Comparison of ENCODE assay signal across 19 cellular contexts in genomic region chr10:1127629-1128028, GRCh38.
"Had no signal": no experiment of that assay in that cellular context is flagged by ENCODE, and none has a peak within 500 bp of the region (broad histone marks: within the 10 kb centered on the region; RNA-seq: fewer than 3 reads in every experiment).

No MANE protein-coding gene starts in this region.

- H3K27me3 Mint-ChIP-seq: naive thymus-derived CD4-positive, alpha-beta T cell; stimulated activated naive B cell treated with anti-CD40 and anti-IgM and Interleukin-4, amounts not matched to agents 10 μg/mL and 1 μg/mL and 100 μg/mL, for 72 hours; stimulated activated naive CD8-positive, alpha-beta T cell treated with anti-CD3 and anti-CD28 coated beads, Interleukin-15, amount 100 ng/mL, for 72 hours had no signal

- H3K4me3 Mint-ChIP-seq: endodermal cell; immature natural killer cell; stimulated activated naive B cell treated with anti-CD40 and anti-IgM and Interleukin-4, amounts not matched to agents 10 μg/mL and 1 μg/mL and 100 μg/mL, for 72 hours; stimulated activated naive CD8-positive, alpha-beta T cell treated with anti-CD3 and anti-CD28 coated beads, Interleukin-15, amount 100 ng/mL, for 72 hours had no signal

- H3K27ac ChIP-seq: foreskin keratinocyte, spleen, thoracic aorta, transverse colon had no signal

- ATAC-seq: foreskin keratinocyte; naive thymus-derived CD4-positive, alpha-beta T cell; sciatic nerve; stimulated activated naive B cell treated with anti-CD40 and anti-IgM and Interleukin-4, amounts not matched to agents 10 μg/mL and 1 μg/mL and 100 μg/mL, for 72 hours; stimulated activated naive CD8-positive, alpha-beta T cell treated with anti-CD3 and anti-CD28 coated beads, Interleukin-15, amount 100 ng/mL, for 72 hours had no signal

- H3K27ac Mint-ChIP-seq: endodermal cell; stimulated activated naive B cell treated with anti-CD40 and anti-IgM and Interleukin-4, amounts not matched to agents 10 μg/mL and 1 μg/mL and 100 μg/mL, for 72 hours had no signal

- H3K27me3 ChIP-seq: foreskin keratinocyte, spleen, transverse colon had no signal

- H3K9me3 Mint-ChIP-seq: endodermal cell; immature natural killer cell; naive thymus-derived CD4-positive, alpha-beta T cell; stimulated activated naive B cell treated with anti-CD40 and anti-IgM and Interleukin-4, amounts not matched to agents 10 μg/mL and 1 μg/mL and 100 μg/mL, for 72 hours; stimulated activated naive CD8-positive, alpha-beta T cell treated with anti-CD3 and anti-CD28 coated beads, Interleukin-15, amount 100 ng/mL, for 72 hours had no signal

- H3K4me1 ChIP-seq: foreskin keratinocyte, transverse colon had no signal

- DNase-seq: dermis blood vessel endothelial cell; effector CD4-positive, alpha-beta T cell; endodermal cell; erythroblast; foreskin keratinocyte; immature natural killer cell; kidney; left cardiac atrium; posterior cingulate gyrus; spleen; stimulated activated CD4-positive, alpha-beta T cell treated with anti-CD3 and anti-CD28 coated beads, Interleukin-15, amount 100 ng/mL, for 24 hours; stimulated activated CD4-positive, alpha-beta T cell treated with anti-CD3 and anti-CD28 coated beads, Interleukin-1b, Interleukin-23, amount 100 ng/mL, for 48 hours; stimulated activated CD4-positive, alpha-beta T cell treated with anti-CD3 and anti-CD28 coated beads, Interleukin-4, amount 100 ng/mL, for 24 hours; stimulated activated naive B cell treated with anti-CD40 and anti-IgM and Interleukin-4, amounts not matched to agents 10 μg/mL and 1 μg/mL and 100 μg/mL, for 72 hours; stimulated activated naive CD8-positive, alpha-beta T cell treated with anti-CD3 and anti-CD28 coated beads, Interleukin-15, amount 100 ng/mL, for 72 hours; transverse colon had no signal

- H3K9me3 ChIP-seq: spleen, thoracic aorta, transverse colon had no signal

- H3K4me3 ChIP-seq: spleen, thoracic aorta, transverse colon had no signal
